In genomic region chr4:155615054-155615887, GRCh38 we compare ENCODE assay signal across 21 cellular contexts. TPM values are rescaled to one million over a fixed set of nuclear protein-coding genes. Genes with fewer than 3 reads are reported as not detected.
A peak's percentile ranks its signal among the peaks of the same experiment; 100 is the strongest.
DNase-seq lines count a peak whose midpoint lies in the region; ATAC-seq, FAIRE-seq and TF ChIP-seq lines count a peak whose summit lies in the region.
"Had no signal": no experiment of that assay in that cellular context is flagged by ENCODE, and none has a peak within 500 bp of the region (broad histone marks: within the 10 kb centered on the region; RNA-seq: fewer than 3 reads in every experiment).

No MANE protein-coding gene starts in this region.

- H3K4me1 ChIP-seq in Karpas-422 (ENCODE audit: low read length) (peaks cover 67% of the 10 kb centered on the region), left lung (peaks cover 0 to 4% of the 10 kb centered on the region in 2 donors)
- H3K4me1 ChIP-seq: body of pancreas had no signal

- H3K36me3 ChIP-seq in Karpas-422 (ENCODE audit: insufficient read depth, low read length) (no peaks in the 10 kb centered on the region), left lung (no peaks in the 10 kb centered on the region)

- H3K9me3 Mint-ChIP-seq in naive B cell: no peaks in the 10 kb centered on the region
- H3K9me3 Mint-ChIP-seq: activated CD4-positive, alpha-beta memory T cell treated with anti-CD3 and anti-CD28 coated beads, Interleukin-2, amount 10 ng/mL, durations not matched to agents 7 days and 5 days; CD4-positive, CD25-positive, alpha-beta regulatory T cell had no signal

- H3K9me2 ChIP-seq in Karpas-422 (replicated peaks; ENCODE audit: insufficient read depth, low read length): no peaks in the 10 kb centered on the region

- intact Hi-C loops in left lung (cut with DNase I): no loop called here

- H3K27ac Mint-ChIP-seq in naive B cell: peak overlapping the region in 3 of 6 donors; percentile 0 to 90 (median 87)
- H3K27ac Mint-ChIP-seq: activated CD4-positive, alpha-beta memory T cell treated with anti-CD3 and anti-CD28 coated beads, Interleukin-2, amount 10 ng/mL, durations not matched to agents 7 days and 5 days; CD4-positive, CD25-positive, alpha-beta regulatory T cell; effector memory CD8-positive, alpha-beta T cell; stimulated activated effector memory CD8-positive, alpha-beta T cell treated with anti-CD3 and anti-CD28 coated beads, Interleukin-12 subunit alpha, Interleukin-12 subunit beta, amount 100 ng/mL, for 72 hours had no signal

- no peaks in the 10 kb centered on the region for H3K36me3 Mint-ChIP-seq in naive B cell
- H3K36me3 Mint-ChIP-seq: CD4-positive, CD25-positive, alpha-beta regulatory T cell; naive thymus-derived CD4-positive, alpha-beta T cell; stimulated activated effector memory CD8-positive, alpha-beta T cell treated with anti-CD3 and anti-CD28 coated beads, Interleukin-12 subunit alpha, Interleukin-12 subunit beta, amount 100 ng/mL, for 72 hours had no signal

- peak overlapping the region; percentile 79 for H3K27ac ChIP-seq in Karpas-422 (ENCODE audit: low read length)
- H3K27ac ChIP-seq in left lung: no peak overlapping the region
- H3K27ac ChIP-seq: body of pancreas had no signal

- peak overlapping the region; percentile 36 for H3K9ac ChIP-seq in Karpas-422 (ENCODE audit: low read length)

- peak overlapping the region in 6 of 8 donors; percentile 3 to 85 (median 38) for H3K4me3 Mint-ChIP-seq in naive B cell
- H3K4me3 Mint-ChIP-seq: activated CD4-positive, alpha-beta memory T cell treated with anti-CD3 and anti-CD28 coated beads, Interleukin-2, amount 10 ng/mL, durations not matched to agents 7 days and 5 days; CD4-positive, CD25-positive, alpha-beta regulatory T cell; effector memory CD8-positive, alpha-beta T cell; stimulated activated effector memory CD8-positive, alpha-beta T cell treated with anti-CD3 and anti-CD28 coated beads, Interleukin-12 subunit alpha, Interleukin-12 subunit beta, amount 100 ng/mL, for 72 hours had no signal

- H3K27me3 ChIP-seq in Karpas-422 (ENCODE audit: low read length) (no peaks in the 10 kb centered on the region), left lung (no peaks in the 10 kb centered on the region)
- H3K27me3 ChIP-seq: body of pancreas had no signal

- H3K27me3 Mint-ChIP-seq in naive B cell: no peaks in the 10 kb centered on the region
- H3K27me3 Mint-ChIP-seq: CD4-positive, CD25-positive, alpha-beta regulatory T cell; effector memory CD8-positive, alpha-beta T cell had no signal

- ATAC-seq in GM21381 (IDR thresholded peaks at IDR 0.05; ENCODE audit: unreplicated experiment) (peak; percentile 47), naive B cell (ENCODE audit: low read depth in 2 of 2) (peak in 1 of 2 donors; percentile 55), left lung (no peak)
- ATAC-seq: body of pancreas; effector memory CD8-positive, alpha-beta T cell; left colon; naive thymus-derived CD4-positive, alpha-beta T cell; stimulated activated effector memory CD8-positive, alpha-beta T cell treated with anti-CD3 and anti-CD28 coated beads, Interleukin-12 subunit alpha, Interleukin-12 subunit beta, amount 100 ng/mL, for 72 hours had no signal

- H3K4me2 ChIP-seq in Karpas-422 (ENCODE audit: low read depth, low read length, poor library complexity, severe bottlenecking): peak overlapping the region; percentile 48

- H3K4me3 ChIP-seq in Karpas-422 (ENCODE audit: low read length) (peak overlapping the region; percentile 20), left lung (no peak overlapping the region)
- H3K4me3 ChIP-seq: body of pancreas had no signal

- TF ChIP-seq CTCF in left lung (IDR thresholded peaks at IDR 0.05): no peak

- H3K79me2 ChIP-seq in Karpas-422 (ENCODE audit: low read length): no peaks in the 10 kb centered on the region

- peak overlapping the region; percentile 69 for H2AFZ ChIP-seq in Karpas-422 (ENCODE audit: low read length)

- peaks cover 5 to 10% (median 8%) of the 10 kb centered on the region in 3 donors for H3K4me1 Mint-ChIP-seq in naive B cell
- H3K4me1 Mint-ChIP-seq: activated CD4-positive, alpha-beta memory T cell treated with anti-CD3 and anti-CD28 coated beads, Interleukin-2, amount 10 ng/mL, durations not matched to agents 7 days and 5 days; CD4-positive, CD25-positive, alpha-beta regulatory T cell; stimulated activated effector memory CD8-positive, alpha-beta T cell treated with anti-CD3 and anti-CD28 coated beads, Interleukin-12 subunit alpha, Interleukin-12 subunit beta, amount 100 ng/mL, for 72 hours had no signal

- H3K9me3 ChIP-seq in Karpas-422 (ENCODE audit: low read length) (no peaks in the 10 kb centered on the region), left lung (no peaks in the 10 kb centered on the region)
- H3K9me3 ChIP-seq: body of pancreas had no signal

- no peaks in the 10 kb centered on the region for H4K20me1 ChIP-seq in Karpas-422 (ENCODE audit: insufficient read depth, low read depth, low read length)

- FAIRE-seq in GM18507 (lab: Jason Lieb, UNC): peak; percentile 53

- DNase-seq in GM18507 (ENCODE audit: extremely low spot score, insufficient read length, low read depth): no peak
- DNase-seq in Karpas-422: peak; percentile 72
- no peak for DNase-seq in naive B cell
- DNase-seq in activated gamma-delta T cell treated with Interleukin-2 at 50 U/mL for 16 hours: no peak
- DNase-seq in T-helper 1 cell: no peak
- no peak for DNase-seq in effector CD4-positive, alpha-beta T cell
- DNase-seq in left lung: no peak
- DNase-seq: activated CD4-positive, alpha-beta memory T cell treated with anti-CD3 and anti-CD28 coated beads, Interleukin-2, amount 10 ng/mL, durations not matched to agents 7 days and 5 days; activated effector memory CD4-positive, alpha-beta T cell treated with Interleukin-2 at 50 U/mL for 16 hours; body of pancreas; CD4-positive, CD25-positive, alpha-beta regulatory T cell; effector memory CD8-positive, alpha-beta T cell; left colon; naive thymus-derived CD4-positive, alpha-beta T cell; NCI-H2029; SHP77 treated with DMSO at 0.1 percent for 48 hours; stimulated activated CD4-positive, alpha-beta T cell treated with anti-CD3 and anti-CD28 coated beads, Interleukin-4, amount 100 ng/mL, for 24 hours; T1000 had no signal

RNA-seq across cellular contexts. Expression of gene GUCY1A1, which starts 51.4 kb away (rescaled TPM):
- 3.0 and 6.1 TPM in 2 replicates for total RNA-seq in Karpas-422 (2014; rRNA removed; shearing (Covaris generic); ENCODE audit: low replicate concordance)
- 1 to 10 TPM in 5 of 6 donors, under 1 TPM in 1; 0.76 to 4.9 (median 2.5) TPM for polyA plus RNA-seq in naive B cell (ENCODE audit: low read depth in 6 of 6)
- 10 to 100 TPM; 78.0 to 92.7 TPM for total RNA-seq in left lung
- total RNA-seq: activated CD4-positive, alpha-beta memory T cell treated with anti-CD3 and anti-CD28 coated beads, Interleukin-2, amount 10 ng/mL, durations not matched to agents 7 days and 5 days; LHCN-M2 had no signal
- polyA plus RNA-seq: CD4-positive, CD25-positive, alpha-beta regulatory T cell; naive thymus-derived CD4-positive, alpha-beta T cell had no signal

Comparison
In these comparisons a context has a peak if more than half of its experiments do, and no peak if none do; other contexts are left out.
1. RNA of gene GUCY1A1, which starts 51.4 kb away (total RNA-seq): 78.0 to 92.7 TPM in left lung; 3.0 to 6.1 TPM in Karpas-422; every median in the first group is over 10 times any median in the second.